Comparison of ENCODE assay signal across 7 cellular contexts in genomic region chr15:82680200-82681102, GRCh38. TPM values are rescaled to one million over a fixed set of nuclear protein-coding genes. Genes with fewer than 3 reads are reported as not detected.
DNase-seq lines count a peak whose midpoint lies in the region; ATAC-seq, FAIRE-seq and TF ChIP-seq lines count a peak whose summit lies in the region.

No MANE protein-coding gene starts in this region.

- CTCF ChIA-PET in T-cell (lab: Charles Lee) = no interaction called here

- H3K4me3 ChIP-seq in astrocyte (ENCODE audit: insufficient read depth, low read depth, low read length) (no peak overlapping the region), mononuclear cell (ENCODE audit: low read length) (peak overlapping the region; percentile 45)

- peaks cover 14 to 18% (median 14%) of the 10 kb centered on the region in 3 donors for H3K4me1 Mint-ChIP-seq in T-cell
- H3K4me1 Mint-ChIP-seq in astrocyte (ENCODE audit: low read depth, unreplicated experiment) = no peaks in the 10 kb centered on the region

- H3K27ac ChIP-seq in astrocyte (ENCODE audit: low read depth, low read length) = no peak overlapping the region

- H3K4me3 Mint-ChIP-seq in T-cell = peak overlapping the region; percentile 91 to 93 (median 92)
- H3K4me3 Mint-ChIP-seq in astrocyte (ENCODE audit: unreplicated experiment) = peak overlapping the region; percentile 79

- H3K4me1 ChIP-seq in astrocyte (ENCODE audit: insufficient read depth, low read length) (no peaks in the 10 kb centered on the region), mononuclear cell (ENCODE audit: insufficient read depth, low read length) (peaks cover 8% of the 10 kb centered on the region)

- H3K27ac Mint-ChIP-seq in T-cell (peak overlapping the region; percentile 94 to 96), astrocyte (ENCODE audit: unreplicated experiment) (no peak overlapping the region)

- peaks cover 14% of the 10 kb centered on the region for H3K27me3 ChIP-seq in astrocyte (ENCODE audit: insufficient read depth, low read length)
- peaks cover 11% of the 10 kb centered on the region for H3K27me3 ChIP-seq in mononuclear cell (ENCODE audit: insufficient read depth, low read length)

- FAIRE-seq in astrocyte (lab: Jason Lieb, UNC) = no peak

- H3K9me3 Mint-ChIP-seq in T-cell = no peaks in the 10 kb centered on the region
- peaks cover 8% of the 10 kb centered on the region for H3K9me3 Mint-ChIP-seq in astrocyte (ENCODE audit: unreplicated experiment)

- no peaks in the 10 kb centered on the region for H3K36me3 ChIP-seq in astrocyte (ENCODE audit: insufficient read depth, low read length)

- peak overlapping the region; percentile 33 for H3K4me2 ChIP-seq in astrocyte (ENCODE audit: low read length)

- no peaks in the 10 kb centered on the region for H3K79me2 ChIP-seq in astrocyte (ENCODE audit: insufficient read depth, low read length)

- no peaks in the 10 kb centered on the region for H3K27me3 Mint-ChIP-seq in T-cell
- peaks cover 51% of the 10 kb centered on the region for H3K27me3 Mint-ChIP-seq in astrocyte (ENCODE audit: low read depth, unreplicated experiment)

- POLR2A ChIA-PET in T-cell (lab: Charles Lee) = interaction anchor here in 1 of 2 donors (0.7 kb wide), 1 partner anchor 70 kb away, joined by 3 read pairs; no protein-coding TSS in a partner anchor

- TF ChIP-seq CTCF in astrocyte (IDR thresholded peaks at IDR 0.05; ENCODE audit: insufficient read depth, low read depth, low read length) = no peak

- peak overlapping the region; percentile 30 for H2AFZ ChIP-seq in astrocyte (ENCODE audit: low read depth, low read length)

- no peaks in the 10 kb centered on the region for H4K20me1 ChIP-seq in astrocyte (ENCODE audit: insufficient read depth, low read length)

- ATAC-seq in HG03175 (IDR thresholded peaks at IDR 0.05; ENCODE audit: unreplicated experiment) (peak; percentile 87), T-cell (replicated peaks in 1 of 4) (peak; percentile 95 to 97 (median 96))

- H3K9me3 ChIP-seq in astrocyte (ENCODE audit: insufficient read depth, low read depth, low read length) (no peaks in the 10 kb centered on the region), mononuclear cell (ENCODE audit: low read depth, low read length) (no peaks in the 10 kb centered on the region)

- DNase-seq in GM19240 (ENCODE audit: insufficient read length, low spot score) (peak; percentile 38), T-cell (peak; percentile 64 to 88 (median 82)), astrocyte (ENCODE audit: low read depth) (no peak), cerebellum (ENCODE audit: low spot score) (no peak)
- peak; percentile 44 for DNase-seq in stimulated activated CD8-positive, alpha-beta memory T cell treated with anti-CD3 and anti-CD28 coated beads, Interleukin-7, amount 100 ng/mL, for 24 hours (ENCODE audit: low read depth)

- H3K9ac ChIP-seq in astrocyte (ENCODE audit: low read length) = no peak overlapping the region

- H3K36me3 Mint-ChIP-seq in T-cell (no peaks in the 10 kb centered on the region), astrocyte (ENCODE audit: low read depth, unreplicated experiment) (peaks cover 3% of the 10 kb centered on the region)

RNA-seq across cellular contexts. Expression of gene AP3B2, which starts 29.2 kb away (rescaled TPM):
- total RNA-seq in T-cell = 1 to 10 TPM in 2 of 5 donors, under 1 TPM in 3; 0.23 to 5.8 (median 0.76) TPM
- 7.2 and 11.5 TPM in 2 replicates for total RNA-seq in astrocyte
- 0.10 TPM for total RNA-seq in mononuclear cell
- 49.5 TPM for total RNA-seq in cerebellum

RNA-seq across cellular contexts. Expression of gene CPEB1, which starts 33.3 kb away (rescaled TPM):
- total RNA-seq in T-cell = 1 to 10 TPM in 2 of 5 donors, under 1 TPM in 3; 0.33 to 1.3 (median 0.93) TPM
- total RNA-seq in astrocyte = 15.4 and 18.5 TPM in 2 replicates
- not detected for total RNA-seq in mononuclear cell
- 4.4 TPM for total RNA-seq in cerebellum

Comparison
In these comparisons a context has a peak if more than half of its experiments do, and no peak if none do; other contexts are left out.
1. DNase-seq: peak in GM19240 (single experiment), T-cell (34 of 34) and stimulated activated CD8-positive, alpha-beta memory T cell treated with anti-CD3 and anti-CD28 coated beads, Interleukin-7, amount 100 ng/mL, for 24 hours (single experiment); none in astrocyte (single experiment) and cerebellum (single experiment).